ENCODE assay signal across 23 cellular contexts in the genomic region with DNA sequence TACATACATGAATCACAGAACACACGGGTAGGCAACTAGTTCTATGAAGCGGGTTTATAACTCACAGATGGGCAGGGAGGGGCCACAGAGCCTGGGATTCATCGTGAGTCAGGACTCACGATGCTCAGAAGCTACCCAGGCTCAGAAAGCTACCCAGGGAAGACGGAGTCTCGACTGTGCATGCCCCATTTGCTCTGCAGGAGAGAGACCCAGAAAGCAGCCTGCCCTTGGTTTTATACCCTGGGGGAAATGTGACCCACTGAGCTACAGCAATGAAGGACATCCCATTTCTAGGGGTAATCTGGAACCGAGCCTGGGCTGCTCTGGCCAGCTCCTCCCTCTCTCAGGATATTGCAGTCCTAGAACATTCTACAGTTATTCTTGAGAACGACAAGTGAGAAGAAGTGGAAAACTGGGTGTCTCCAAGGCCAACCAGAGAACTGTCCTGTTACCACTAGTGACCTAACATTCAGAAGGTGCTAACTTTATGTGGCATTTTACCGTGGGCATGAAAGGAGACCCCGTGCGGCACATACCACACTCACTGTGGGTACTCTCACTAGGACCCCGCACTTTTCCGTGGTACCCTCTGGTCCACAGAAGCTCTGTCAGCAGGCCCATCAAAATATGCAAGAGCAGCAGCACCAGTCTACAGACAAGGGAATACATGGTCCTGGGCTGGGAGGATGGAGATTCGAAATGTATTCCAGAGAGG.
"Had no signal": no experiment of that assay in that cellular context is flagged by ENCODE, and none has a peak within 500 bp of the region (broad histone marks: within the 10 kb centered on the region; RNA-seq: fewer than 3 reads in every experiment).

No MANE protein-coding gene starts in this region.

- H3K9me3 ChIP-seq: esophagus muscularis mucosa, left ventricle myocardium inferior, pancreas, psoas muscle, stomach, thyroid gland had no signal

- H3K36me3 ChIP-seq: esophagus muscularis mucosa, left ventricle myocardium inferior, pancreas, stomach, thyroid gland had no signal

- FAIRE-seq: astrocyte, pancreas had no signal

- H3K27ac ChIP-seq: esophagus muscularis mucosa, left ventricle myocardium inferior, pancreas, psoas muscle, stomach, thyroid gland had no signal

- H3K27me3 ChIP-seq: pancreas, stomach, thyroid gland had no signal

- H3K4me1 ChIP-seq: pancreas, psoas muscle, stomach, thyroid gland had no signal

- H3K4me2 ChIP-seq: smooth muscle cell had no signal

- H3K4me3 ChIP-seq: esophagus muscularis mucosa, left ventricle myocardium inferior, pancreas, psoas muscle, smooth muscle cell, stomach, thyroid gland had no signal

- DNase-seq: activated CD4-positive, alpha-beta memory T cell treated with anti-CD3 and anti-CD28 coated beads for 36 hours; activated CD4-positive, alpha-beta T cell treated with anti-CD3 and anti-CD28 coated beads, Interleukin-2, amount 10 ng/mL, durations not matched to agents 24 days and 14 days; activated CD4-positive, CD25-positive, alpha-beta regulatory T cell treated with anti-CD3 and anti-CD28 coated beads, Interleukin-2, amount 50 U/mL, for 72 hours; activated CD8-positive, alpha-beta memory T cell treated with anti-CD3 and anti-CD28 coated beads, Interleukin-2, amount 50 U/mL, for 4 hours; activated gamma-delta T cell treated with Interleukin-2 at 50 U/mL for 16 hours; activated naive CD4-positive, alpha-beta T cell treated with anti-CD3 and anti-CD28 coated beads, Interleukin-2, amount 50 U/mL, for 16 hours; activated T-cell treated with anti-CD3 and anti-CD28 coated beads, Interleukin-2, amount 50 U/mL, for 1 hour; amniotic stem cell; foreskin melanocyte; islet precursor cell; left ventricle myocardium inferior; pancreas; psoas muscle; stimulated activated CD4-positive, alpha-beta T cell treated with anti-CD3 and anti-CD28 coated beads, Interleukin-15, amount 100 ng/mL, for 24 hours; stimulated activated CD4-positive, alpha-beta T cell treated with anti-CD3 and anti-CD28 coated beads, Interleukin-2, amount 100 ng/mL, for 24 hours; stimulated activated naive B cell treated with anti-CD40 and anti-IgM and Interleukin-4, amounts not matched to agents 10 μg/mL and 1 μg/mL and 100 μg/mL, for 72 hours; stomach; T-helper 17 cell; T1000; thyroid gland had no signal

- ATAC-seq: pancreas; psoas muscle; stimulated activated naive B cell treated with anti-CD40 and anti-IgM and Interleukin-4, amounts not matched to agents 10 μg/mL and 1 μg/mL and 100 μg/mL, for 72 hours; T-helper 17 cell had no signal
